16 cellular contexts compared by ENCODE assay signal in genomic region chr5:137141779-137142178, GRCh38.
DNase-seq lines count a peak whose midpoint lies in the region; ATAC-seq and TF ChIP-seq lines count a peak whose summit lies in the region.
"Had no signal": no experiment of that assay in that cellular context is flagged by ENCODE, and none has a peak within 500 bp of the region (broad histone marks: within the 10 kb centered on the region; RNA-seq: fewer than 3 reads in every experiment).

No MANE protein-coding gene starts in this region.

- no peak overlapping the region for H3K18ac ChIP-seq in mesendoderm (ENCODE audit: low read length)

- DNase-seq in A673 (ENCODE audit: low spot score) (peak; percentile 49), GM03348 (ENCODE audit: low spot score) (peak; percentile 21), NOMO-1 treated with dmso at 0.1 percent for 144 hours (lab: John Stamatoyannopoulos, UW; ENCODE audit: unreplicated experiment) (peak; percentile 48), fibroblast of the aortic adventitia (ENCODE audit: low read depth) (peak; percentile 27), CD14-positive monocyte (ENCODE audit: low spot score) (no peak), NCI-H1092 treated with DMSO at 0.1 percent for 48 hours (lab: John Stamatoyannopoulos, UW) (no peak), mesendoderm (no peak)
- DNase-seq: activated CD4-positive, alpha-beta T cell treated with anti-CD3 and anti-CD28 coated beads, Interleukin-2, amount 10 ng/mL, durations not matched to agents 7 days and 5 days; kidney; NCI-H2029; PC-9; T-helper 2 cell had no signal

- H4K8ac ChIP-seq in mesendoderm (ENCODE audit: low read depth, low read length) = no peak overlapping the region

- H3K4me1 Mint-ChIP-seq in CD14-positive monocyte = no peaks in the 10 kb centered on the region
- H3K4me1 Mint-ChIP-seq: activated CD4-positive, alpha-beta T cell treated with anti-CD3 and anti-CD28 coated beads, Interleukin-2, amount 10 ng/mL, durations not matched to agents 7 days and 5 days; stimulated activated effector memory CD8-positive, alpha-beta T cell treated with anti-CD3 and anti-CD28 coated beads, Interleukin-12 subunit alpha, Interleukin-12 subunit beta, amount 100 ng/mL, for 72 hours had no signal

- no peaks in the 10 kb centered on the region for H3K79me1 ChIP-seq in mesendoderm (ENCODE audit: low read length)

- no peak overlapping the region for H2AK5ac ChIP-seq in mesendoderm (ENCODE audit: low read length)

- no peaks in the 10 kb centered on the region for H3K79me2 ChIP-seq in mesendoderm (ENCODE audit: control insufficient read depth, insufficient read depth, low read length)

- peaks cover 5 to 7% (median 7%) of the 10 kb centered on the region in 3 donors for H3K27me3 Mint-ChIP-seq in CD14-positive monocyte (ENCODE audit: low read depth in 3 of 3)
- H3K27me3 Mint-ChIP-seq: activated CD4-positive, alpha-beta T cell treated with anti-CD3 and anti-CD28 coated beads, Interleukin-2, amount 10 ng/mL, durations not matched to agents 7 days and 5 days had no signal

- H3K36me3 Mint-ChIP-seq in CD14-positive monocyte = no peaks in the 10 kb centered on the region
- H3K36me3 Mint-ChIP-seq: stimulated activated effector memory CD8-positive, alpha-beta T cell treated with anti-CD3 and anti-CD28 coated beads, Interleukin-12 subunit alpha, Interleukin-12 subunit beta, amount 100 ng/mL, for 72 hours had no signal

- H2BK120ac ChIP-seq in mesendoderm (ENCODE audit: low read depth, low read length) = no peak overlapping the region

- H3K36me3 ChIP-seq in A673 (ENCODE audit: insufficient read depth, low read length, poor library complexity, severe bottlenecking) (no peaks in the 10 kb centered on the region), mesendoderm (ENCODE audit: control insufficient read depth, insufficient read depth, low read length) (no peaks in the 10 kb centered on the region)

- peak overlapping the region in 1 of 2 donors; percentile 2 for H3K4me3 Mint-ChIP-seq in CD14-positive monocyte
- H3K4me3 Mint-ChIP-seq: activated CD4-positive, alpha-beta T cell treated with anti-CD3 and anti-CD28 coated beads, Interleukin-2, amount 10 ng/mL, durations not matched to agents 7 days and 5 days; activated T-helper 1 cell treated with anti-CD3 and anti-CD28 coated beads, Interleukin-12 subunit alpha, Interleukin-12 subunit beta, Interleukin-2, Interleukin-4 antibody, amounts not matched to agents 30 ng/mL and 10 ng/mL and 1 ng/mL, durations not matched to agents 14 hours and 24 hours and 36 hours; stimulated activated effector memory CD8-positive, alpha-beta T cell treated with anti-CD3 and anti-CD28 coated beads, Interleukin-12 subunit alpha, Interleukin-12 subunit beta, amount 100 ng/mL, for 72 hours had no signal

- TF ChIP-seq CTCF in A673 (conservative IDR thresholded peaks at IDR 0.05; ENCODE audit: low read depth, low read length) (no peak), fibroblast of the aortic adventitia (IDR thresholded peaks at IDR 0.05; ENCODE audit: insufficient read depth, low read length) (no peak), CD14-positive monocyte (IDR thresholded peaks at IDR 0.05) (no peak)

- no peak overlapping the region for H3K4me2 ChIP-seq in mesendoderm (ENCODE audit: low read length)

- no peak for ATAC-seq in HG03097 (IDR thresholded peaks at IDR 0.05; ENCODE audit: low FRiP score, unreplicated experiment)
- ATAC-seq: stimulated activated effector memory CD8-positive, alpha-beta T cell treated with anti-CD3 and anti-CD28 coated beads, Interleukin-12 subunit alpha, Interleukin-12 subunit beta, amount 100 ng/mL, for 72 hours had no signal

- H3K27me3 ChIP-seq in A673 (replicated peaks; ENCODE audit: insufficient read depth, low read depth, low read length, poor library complexity) (no peaks in the 10 kb centered on the region), mesendoderm (ENCODE audit: insufficient read depth, low read length, poor library complexity) (no peaks in the 10 kb centered on the region)

- POLR2A ChIA-PET in A673 (lab: Charles Lee; ENCODE audit: low non-redundant PET) = no interaction called here

- H3K4me3 ChIP-seq in A673 (ENCODE audit: low read depth, low read length, poor library complexity, severe bottlenecking) = no peak overlapping the region
- no peak overlapping the region for H3K4me3 ChIP-seq in fibroblast of the aortic adventitia (ENCODE audit: low read depth, low read length)
- H3K4me3 ChIP-seq in mesendoderm (ENCODE audit: low read length) = no peak overlapping the region
- H3K4me3 ChIP-seq: PC-9, psoas muscle had no signal

- no peak overlapping the region for H3K56ac ChIP-seq in mesendoderm (ENCODE audit: low read length)

- H3K9me3 ChIP-seq in A673 (ENCODE audit: low read depth, low read length, poor library complexity, severe bottlenecking) = no peaks in the 10 kb centered on the region
- H3K9me3 ChIP-seq: psoas muscle had no signal

- peaks cover 7% of the 10 kb centered on the region for H3K4me1 ChIP-seq in A673 (ENCODE audit: insufficient read depth, low read length, poor library complexity, severe bottlenecking)
- peaks cover 2% of the 10 kb centered on the region for H3K4me1 ChIP-seq in mesendoderm (ENCODE audit: control insufficient read depth, low read depth, low read length)
- H3K4me1 ChIP-seq: psoas muscle had no signal

- intact Hi-C loops in A673 (cut with micrococcal nuclease; ENCODE audit: unreplicated experiment) = no loop called here
- intact Hi-C loops in CD14-positive monocyte (cut with micrococcal nuclease) = no loop called here

- H3K4ac ChIP-seq in mesendoderm (ENCODE audit: low read depth, low read length) = no peak overlapping the region

- BruUV-seq in A673 (replicated peaks; lab: Mats Ljungman, UMichigan) = no TSS peak

- no peak overlapping the region for H3K23ac ChIP-seq in mesendoderm (ENCODE audit: low read length)

- H3K9me3 Mint-ChIP-seq in CD14-positive monocyte = peaks cover 0 to 1% (median 0%) of the 10 kb centered on the region in 7 donors
- H3K9me3 Mint-ChIP-seq: activated CD4-positive, alpha-beta T cell treated with anti-CD3 and anti-CD28 coated beads, Interleukin-2, amount 10 ng/mL, durations not matched to agents 7 days and 5 days; activated T-helper 1 cell treated with anti-CD3 and anti-CD28 coated beads, Interleukin-12 subunit alpha, Interleukin-12 subunit beta, Interleukin-2, Interleukin-4 antibody, amounts not matched to agents 30 ng/mL and 10 ng/mL and 1 ng/mL, durations not matched to agents 14 hours and 24 hours and 36 hours; stimulated activated effector memory CD8-positive, alpha-beta T cell treated with anti-CD3 and anti-CD28 coated beads, Interleukin-12 subunit alpha, Interleukin-12 subunit beta, amount 100 ng/mL, for 72 hours had no signal

- H3K9ac ChIP-seq in mesendoderm (ENCODE audit: low read length) = no peak overlapping the region

- no peak overlapping the region for H4K5ac ChIP-seq in mesendoderm (ENCODE audit: low read length)

- CTCF ChIA-PET in A673 (lab: Charles Lee) = no interaction called here

- no peak overlapping the region for H2BK15ac ChIP-seq in mesendoderm (replicated peaks; ENCODE audit: low read depth)

- no peak overlapping the region for H3K27ac Mint-ChIP-seq in CD14-positive monocyte
- H3K27ac Mint-ChIP-seq: activated CD4-positive, alpha-beta T cell treated with anti-CD3 and anti-CD28 coated beads, Interleukin-2, amount 10 ng/mL, durations not matched to agents 7 days and 5 days; activated T-helper 1 cell treated with anti-CD3 and anti-CD28 coated beads, Interleukin-12 subunit alpha, Interleukin-12 subunit beta, Interleukin-2, Interleukin-4 antibody, amounts not matched to agents 30 ng/mL and 10 ng/mL and 1 ng/mL, durations not matched to agents 14 hours and 24 hours and 36 hours; stimulated activated effector memory CD8-positive, alpha-beta T cell treated with anti-CD3 and anti-CD28 coated beads, Interleukin-12 subunit alpha, Interleukin-12 subunit beta, amount 100 ng/mL, for 72 hours had no signal

- H3K27ac ChIP-seq in A673 (ENCODE audit: low read depth, low read length, poor library complexity, severe bottlenecking) = no peak overlapping the region
- no peak overlapping the region for H3K27ac ChIP-seq in mesendoderm (ENCODE audit: low read depth, low read length)
- H3K27ac ChIP-seq: PC-9, psoas muscle had no signal

- no CpG with 5 or more reads among the region's 3 CpGs for WGBS in mesendoderm (ENCODE audit: extremely low coverage, insufficient coverage, low lambda C conversion rate)

- no peak overlapping the region for H2BK5ac ChIP-seq in mesendoderm (ENCODE audit: low read length)

Comparison
In these comparisons a context has a peak if more than half of its experiments do, and no peak if none do; other contexts are left out.
1. DNase-seq: peak in A673 (single experiment), GM03348 (single experiment), NOMO-1 treated with dmso at 0.1 percent for 144 hours (single experiment) and fibroblast of the aortic adventitia (single experiment); none in CD14-positive monocyte (single experiment), NCI-H1092 treated with DMSO at 0.1 percent for 48 hours (single experiment) and mesendoderm (single experiment).